13 cellular contexts compared by ENCODE assay signal in genomic region chr7:77757589-77757988, GRCh38. TPM values are rescaled to one million over a fixed set of nuclear protein-coding genes. Genes with fewer than 3 reads are reported as not detected.
DNase-seq lines count a peak whose midpoint lies in the region; ATAC-seq and TF ChIP-seq lines count a peak whose summit lies in the region.
"Had no signal": no experiment of that assay in that cellular context is flagged by ENCODE, and none has a peak within 500 bp of the region (broad histone marks: within the 10 kb centered on the region; RNA-seq: fewer than 3 reads in every experiment).

No MANE protein-coding gene starts in this region.

- H4K20me1 ChIP-seq in neural progenitor cell (ENCODE audit: low read depth), result peaks cover 6% of the 10 kb centered on the region

- peaks cover 39% of the 10 kb centered on the region for H3K4me1 Mint-ChIP-seq in activated CD4-positive, alpha-beta T cell treated with anti-CD3 and anti-CD28 coated beads for 36 hours
- peaks cover 23% of the 10 kb centered on the region for H3K4me1 Mint-ChIP-seq in activated CD4-positive, alpha-beta T cell treated with anti-CD3 and anti-CD28 coated beads, Interleukin-2, amount 10 ng/mL, durations not matched to agents 24 days and 14 days
- H3K4me1 Mint-ChIP-seq in neural progenitor cell, result no peaks in the 10 kb centered on the region

- H3K4me3 Mint-ChIP-seq in activated CD4-positive, alpha-beta T cell treated with anti-CD3 and anti-CD28 coated beads for 36 hours, result no peak overlapping the region
- no peak overlapping the region for H3K4me3 Mint-ChIP-seq in activated CD4-positive, alpha-beta T cell treated with anti-CD3 and anti-CD28 coated beads, Interleukin-2, amount 10 ng/mL, durations not matched to agents 24 days and 14 days
- no peak overlapping the region for H3K4me3 Mint-ChIP-seq in neural progenitor cell

- DNase-seq in activated CD4-positive, alpha-beta T cell treated with anti-CD3 and anti-CD28 coated beads for 36 hours, result peak; percentile 20
- DNase-seq in activated CD4-positive, alpha-beta T cell treated with anti-CD3 and anti-CD28 coated beads, Interleukin-2, amount 10 ng/mL, durations not matched to agents 24 days and 14 days, result no peak
- no peak for DNase-seq in neural progenitor cell (ENCODE audit: low spot score)
- DNase-seq in retina, result no peak
- DNase-seq in mesenteric fat pad (ENCODE audit: low spot score), result no peak
- DNase-seq in posterior vena cava (ENCODE audit: low spot score), result no peak
- DNase-seq: anterior cingulate cortex, foreskin melanocyte, NCI-H1436, posterior cingulate gyrus, SW 1271 had no signal

- H3F3A ChIP-seq in neural progenitor cell (ENCODE audit: low read depth), result peaks cover 10% of the 10 kb centered on the region

- H3K79me2 ChIP-seq in neural progenitor cell (ENCODE audit: low read depth), result peaks cover 71% of the 10 kb centered on the region

- H3K27me3 ChIP-seq in neural progenitor cell, result no peaks in the 10 kb centered on the region

- CTCF ChIA-PET in activated CD4-positive, alpha-beta T cell treated with anti-CD3 and anti-CD28 coated beads for 36 hours (lab: Charles Lee), result interaction anchor here (0.6 to 3.7 kb wide), 7 partner anchors 10 to 112 kb away, joined by 3 to 40 read pairs (median 3); partner anchors contain the start of gene RSBN1L

- H3K27me3 Mint-ChIP-seq in activated CD4-positive, alpha-beta T cell treated with anti-CD3 and anti-CD28 coated beads for 36 hours, result no peaks in the 10 kb centered on the region
- H3K27me3 Mint-ChIP-seq in activated CD4-positive, alpha-beta T cell treated with anti-CD3 and anti-CD28 coated beads, Interleukin-2, amount 10 ng/mL, durations not matched to agents 24 days and 14 days, result no peaks in the 10 kb centered on the region
- H3K27me3 Mint-ChIP-seq in neural progenitor cell (ENCODE audit: insufficient read depth, low read depth), result no peaks in the 10 kb centered on the region

- no peaks in the 10 kb centered on the region for H3K36me3 Mint-ChIP-seq in activated CD4-positive, alpha-beta T cell treated with anti-CD3 and anti-CD28 coated beads for 36 hours (ENCODE audit: low read depth)
- peaks cover 8% of the 10 kb centered on the region for H3K36me3 Mint-ChIP-seq in activated CD4-positive, alpha-beta T cell treated with anti-CD3 and anti-CD28 coated beads, Interleukin-2, amount 10 ng/mL, durations not matched to agents 24 days and 14 days (ENCODE audit: low read depth)
- peaks cover 1% of the 10 kb centered on the region for H3K36me3 Mint-ChIP-seq in neural progenitor cell

- H3K27ac Mint-ChIP-seq in activated CD4-positive, alpha-beta T cell treated with anti-CD3 and anti-CD28 coated beads for 36 hours, result peak overlapping the region; percentile 19
- no peak overlapping the region for H3K27ac Mint-ChIP-seq in activated CD4-positive, alpha-beta T cell treated with anti-CD3 and anti-CD28 coated beads, Interleukin-2, amount 10 ng/mL, durations not matched to agents 24 days and 14 days
- H3K27ac Mint-ChIP-seq in neural progenitor cell, result peak overlapping the region; percentile 69

- peak; percentile 70 for ATAC-seq in activated CD4-positive, alpha-beta T cell treated with anti-CD3 and anti-CD28 coated beads for 36 hours
- ATAC-seq in GM21576 (IDR thresholded peaks at IDR 0.05; ENCODE audit: unreplicated experiment) (peak; percentile 90), HG03439 (IDR thresholded peaks at IDR 0.05; ENCODE audit: unreplicated experiment) (peak; percentile 72)

- intact Hi-C loops in activated CD4-positive, alpha-beta T cell treated with anti-CD3 and anti-CD28 coated beads for 36 hours (cut with DNase I, micrococcal nuclease), result loop anchor here in 1 of 2 experiments (5.0 kb wide), 1 partner anchor 180 kb away; no protein-coding TSS in a partner anchor
- intact Hi-C loops in activated CD4-positive, alpha-beta T cell treated with anti-CD3 and anti-CD28 coated beads, Interleukin-2, amount 10 ng/mL, durations not matched to agents 24 days and 14 days (cut with micrococcal nuclease), result no loop called here
- intact Hi-C loops in posterior vena cava (cut with DNase I), result loop anchor here in 1 of 2 donors (5.0 kb wide), 1 partner anchor 100 kb away; no protein-coding TSS in a partner anchor

- POLR2A ChIA-PET in activated CD4-positive, alpha-beta T cell treated with anti-CD3 and anti-CD28 coated beads for 36 hours (lab: Charles Lee), result no interaction called here

- H3K27ac ChIP-seq in neural progenitor cell, result no peak overlapping the region

- H3K36me3 ChIP-seq in neural progenitor cell, result no peaks in the 10 kb centered on the region

- no peaks in the 10 kb centered on the region for H3K9me3 ChIP-seq in neural progenitor cell (ENCODE audit: low read depth)

- no peak overlapping the region for H3K9ac ChIP-seq in neural progenitor cell

- H3K4me1 ChIP-seq in neural progenitor cell, result no peaks in the 10 kb centered on the region

- no peak overlapping the region for H3K4me2 ChIP-seq in neural progenitor cell

- no peak for TF ChIP-seq CTCF in neural progenitor cell (IDR thresholded peaks at IDR 0.05)

- H3K9me3 Mint-ChIP-seq in activated CD4-positive, alpha-beta T cell treated with anti-CD3 and anti-CD28 coated beads for 36 hours (ENCODE audit: low read depth), result no peaks in the 10 kb centered on the region
- no peaks in the 10 kb centered on the region for H3K9me3 Mint-ChIP-seq in activated CD4-positive, alpha-beta T cell treated with anti-CD3 and anti-CD28 coated beads, Interleukin-2, amount 10 ng/mL, durations not matched to agents 24 days and 14 days
- no peaks in the 10 kb centered on the region for H3K9me3 Mint-ChIP-seq in neural progenitor cell

- no peak overlapping the region for H3K4me3 ChIP-seq in neural progenitor cell

- H2AFZ ChIP-seq in neural progenitor cell (replicated peaks), result no peak overlapping the region

RNA-seq across cellular contexts. Expression of gene TMEM60, which starts 40.6 kb away (rescaled TPM):
- 10 to 100 TPM in 1 of 2 experiments, 1 to 10 TPM in 1; 7.9 to 10.1 TPM for total RNA-seq in activated CD4-positive, alpha-beta T cell treated with anti-CD3 and anti-CD28 coated beads for 36 hours
- 9.7 and 10.3 TPM in 2 replicates for total RNA-seq in activated CD4-positive, alpha-beta T cell treated with anti-CD3 and anti-CD28 coated beads, Interleukin-2, amount 10 ng/mL, durations not matched to agents 24 days and 14 days
- total RNA-seq in neural progenitor cell (ENCODE audit: low replicate concordance) (36.8 and 42.8 TPM in 2 replicates), mesenteric fat pad (13.4 TPM), posterior vena cava (10 to 100 TPM in 1 of 2 donors, 1 to 10 TPM in 1; 9.7 to 11.1 TPM)

RNA-seq across cellular contexts. Expression of gene PHTF2, which starts 41.0 kb away (rescaled TPM):
- total RNA-seq in activated CD4-positive, alpha-beta T cell treated with anti-CD3 and anti-CD28 coated beads for 36 hours, result 10 to 100 TPM; 25.5 to 26.7 TPM
- total RNA-seq in activated CD4-positive, alpha-beta T cell treated with anti-CD3 and anti-CD28 coated beads, Interleukin-2, amount 10 ng/mL, durations not matched to agents 24 days and 14 days, result 31.5 and 32.1 TPM in 2 replicates
- total RNA-seq in neural progenitor cell (ENCODE audit: low replicate concordance) (33.0 and 38.6 TPM in 2 replicates), mesenteric fat pad (14.5 TPM), posterior vena cava (10 to 100 TPM; 19.1 to 41.3 TPM)
